28 cellular contexts compared by ENCODE assay signal in genomic region chr18:76483780-76484179, GRCh38. TPM values are rescaled to one million over a fixed set of nuclear protein-coding genes. Genes with fewer than 3 reads are reported as not detected.
DNase-seq lines count a peak whose midpoint lies in the region; ATAC-seq, FAIRE-seq and TF ChIP-seq lines count a peak whose summit lies in the region.
"Had no signal": no experiment of that assay in that cellular context is flagged by ENCODE, and none has a peak within 500 bp of the region (broad histone marks: within the 10 kb centered on the region; RNA-seq: fewer than 3 reads in every experiment).

No MANE protein-coding gene starts in this region.

- H3K4me3 ChIP-seq in GM12878: no peak overlapping the region
- no peak overlapping the region for H3K4me3 ChIP-seq in gastrocnemius medialis
- H3K4me3 ChIP-seq: adrenal gland, heart right ventricle had no signal

- 90% methylated on average over 10 of the region's 10 CpGs for WGBS in GM12878 (ENCODE audit: insufficient coverage, insufficient replicate concordance, low lambda C conversion rate, missing lambda C conversion rate)

- DNase-seq in GM12878 (ENCODE audit: low read depth, low spot score) (no peak), kidney tubule cell (ENCODE audit: low spot score) (peak; percentile 3), nephron progenitor cell (no peak), gastrocnemius medialis (no peak), HFFc6 (no peak)
- DNase-seq: activated CD4-positive, alpha-beta T cell treated with anti-CD3 and anti-CD28 coated beads, Interleukin-2, amount 50 U/mL, for 4 hours; activated naive CD4-positive, alpha-beta T cell treated with Interleukin-2 at 50 U/mL for 16 hours; activated T-cell treated with anti-CD3 and anti-CD28 coated beads, Interleukin-2, amount 50 U/mL, for 72 hours; adrenal gland; DMS 273 treated with DMSO at 0.1 percent for 48 hours; foreskin fibroblast; GOT3; heart right ventricle; kidney glomerular epithelial cell; NCI-H1092; NCI-H187; NCI-H2171; nucleus accumbens; OCI-M1; stimulated activated CD4-positive, alpha-beta T cell treated with anti-CD3 and anti-CD28 coated beads, Interleukin-1b, Interleukin-23, amount 100 ng/mL, for 48 hours; stimulated activated naive CD4-positive, alpha-beta T cell treated with Interleukin-2 at 50 U/mL for 16 hours; T-helper 2 cell had no signal

- TF ChIP-seq CTCF in GM12878 (IDR thresholded peaks at IDR 0.05 in 2 of 3, conservative IDR thresholded peaks at IDR 0.05 in 1 of 3; ENCODE audit: control insufficient read depth in 2 of 3, extremely low read depth in 1 of 3, insufficient read depth in 1 of 3, low read depth in 3 of 3, low read length in 3 of 3) (no peak), nephron progenitor cell (IDR thresholded peaks at IDR 0.05) (no peak), gastrocnemius medialis (IDR thresholded peaks at IDR 0.05 in 4 of 5, conservative IDR thresholded peaks at IDR 0.05 in 1 of 5) (no peak), HFFc6 (IDR thresholded peaks at IDR 0.05) (no peak)

- SMC1A ChIA-PET in GM12878 (lab: Charles Lee; ENCODE audit: uncharacterized antibody, unreplicated experiment): interaction anchor here (1.3 to 1.9 kb wide), 3 partner anchors 9 to 32 kb away, joined by 3 to 10 read pairs (median 6); no protein-coding TSS in a partner anchor

- H3K4me2 ChIP-seq in GM12878 (ENCODE audit: control insufficient read depth, insufficient read depth): no peak overlapping the region

- H3K4me1 ChIP-seq in GM12878 (ENCODE audit: control insufficient read depth, insufficient read depth, low read length) (peaks cover 30% of the 10 kb centered on the region), gastrocnemius medialis (peaks cover 24 to 32% of the 10 kb centered on the region in 2 donors)

- H3K27me3 ChIP-seq in GM12878 (replicated peaks in 1 of 2; ENCODE audit: control insufficient read depth in 2 of 2, insufficient read depth in 2 of 2, low read length in 1 of 2) (no peaks in the 10 kb centered on the region), gastrocnemius medialis (no peaks in the 10 kb centered on the region)
- H3K27me3 ChIP-seq: adrenal gland, heart right ventricle had no signal

- H4K20me1 ChIP-seq in GM12878 (ENCODE audit: control insufficient read depth, insufficient read depth): 0 out of 2 replicates have a peak, but pooled peaks cover 2% of the 10 kb centered on the region

- peaks cover 92% of the 10 kb centered on the region for H3K79me2 ChIP-seq in GM12878 (ENCODE audit: control insufficient read depth, insufficient read depth, low read length)

- TF ChIP-seq EP300 in GM12878 (IDR thresholded peaks at IDR 0.05; ENCODE audit: borderline replicate concordance in 1 of 2, control insufficient read depth in 1 of 2, low read depth in 2 of 2, low read length in 2 of 2): no peak

- in situ Hi-C loops in GM12878 (cut with MboI): no loop called here
- in situ Hi-C loops in gastrocnemius medialis (cut with MboI; ENCODE audit: low sequenced_read_pairs in 4 of 4): no loop called here

- TF ChIP-seq POLR2A in GM12878 (IDR thresholded peaks at IDR 0.05; ENCODE audit: low read depth, low read length) (no peak), gastrocnemius medialis (IDR thresholded peaks at IDR 0.05) (no peak)

- H3K4me1 Mint-ChIP-seq in nephron progenitor cell (peaks cover 98% of the 10 kb centered on the region), HFFc6 (ENCODE audit: low read depth) (peaks cover 59% of the 10 kb centered on the region)
- H3K4me1 Mint-ChIP-seq: central memory CD8-positive, alpha-beta T cell had no signal

- no peak for ATAC-seq in GM12878
- ATAC-seq in gastrocnemius medialis: peak; percentile 37 to 49
- ATAC-seq in HG03521 (IDR thresholded peaks at IDR 0.05; ENCODE audit: unreplicated experiment): no peak
- no peak for ATAC-seq in HG03342 (IDR thresholded peaks at IDR 0.05; ENCODE audit: unreplicated experiment)
- ATAC-seq: activated CD4-positive, CD25-positive, alpha-beta regulatory T cell treated with anti-CD3 and anti-CD28 coated beads, Interleukin-2, amount 50 U/mL, for 24 hours; activated T-cell treated with anti-CD3 and anti-CD28 coated beads, Interleukin-2, amount 50 U/mL, for 72 hours; SK-N-SH treated with all-trans-retinoic acid at 6 μM for 48 hours had no signal

- CTCF ChIA-PET in GM12878 (lab: Yijun Ruan, JAX): interaction anchor here (1.5 to 1.9 kb wide), 2 partner anchors 9 to 14 kb away, joined by 3 to 5 read pairs; no protein-coding TSS in a partner anchor

- FAIRE-seq in GM12878 (lab: Jason Lieb, UNC): no peak

- H2AFZ ChIP-seq in GM12878 (ENCODE audit: control insufficient read depth, low read depth, low read length): no peak overlapping the region

- intact Hi-C loops in GM12878 (cut with micrococcal nuclease; ENCODE audit: unreplicated experiment) (loop anchor here (10.0 kb wide), 1 partner anchor 1279 kb away; the partner anchor contains the start of gene PTGR3), gastrocnemius medialis (cut with DNase I; ENCODE audit: low total_unique reads) (no loop called here)

- POLR2A ChIA-PET in GM12878 (lab: Charles Lee): no interaction called here

- H3K27ac Mint-ChIP-seq in nephron progenitor cell (no peak overlapping the region), HFFc6 (no peak overlapping the region; the same call in 1 of the 2 replicates)
- H3K27ac Mint-ChIP-seq: activated T-cell treated with anti-CD3 and anti-CD28 coated beads, Interleukin-2, amount 50 U/mL, for 72 hours; B cell had no signal

- H3K9me3 ChIP-seq in GM12878 (replicated peaks; ENCODE audit: control insufficient read depth, insufficient read depth, low read length) (no peaks in the 10 kb centered on the region), gastrocnemius medialis (no peaks in the 10 kb centered on the region)
- H3K9me3 ChIP-seq: adrenal gland, heart right ventricle had no signal

- no peak for TF ChIP-seq RAD21 in GM12878 (IDR thresholded peaks at IDR 0.05; ENCODE audit: insufficient read depth, low read depth, low read length)

- H3K4me3 Mint-ChIP-seq in nephron progenitor cell (peak overlapping the region; percentile 60), HFFc6 (no peak overlapping the region)
- H3K4me3 Mint-ChIP-seq: activated T-cell treated with anti-CD3 and anti-CD28 coated beads, Interleukin-2, amount 50 U/mL, for 72 hours; B cell; central memory CD8-positive, alpha-beta T cell had no signal

- H3K36me3 ChIP-seq in GM12878 (ENCODE audit: control insufficient read depth in 2 of 2, insufficient read depth in 2 of 2, low read length in 1 of 2) (peaks cover 6 to 7% of the 10 kb centered on the region in 2 experiments; a peak in 2 of 4 replicates), gastrocnemius medialis (no peaks in the 10 kb centered on the region)
- H3K36me3 ChIP-seq: adrenal gland, heart right ventricle had no signal

- 0 out of 2 replicates have a peak overlapping the region, but pooled peaks have one; percentile 4 for H3K27ac ChIP-seq in GM12878 (ENCODE audit: control insufficient read depth, insufficient read depth)
- peak overlapping the region in 1 of 4 donors; percentile 31 for H3K27ac ChIP-seq in gastrocnemius medialis
- H3K27ac ChIP-seq: adrenal gland, heart right ventricle had no signal

- H3K27me3 Mint-ChIP-seq in nephron progenitor cell (ENCODE audit: low read depth, poor library complexity) (no peaks in the 10 kb centered on the region), HFFc6 (ENCODE audit: insufficient read depth) (peaks cover 2% of the 10 kb centered on the region; the same call in 1 of the 2 replicates)
- H3K27me3 Mint-ChIP-seq: B cell had no signal

- H3K9me3 Mint-ChIP-seq in nephron progenitor cell (no peaks in the 10 kb centered on the region), HFFc6 (no peaks in the 10 kb centered on the region)
- H3K9me3 Mint-ChIP-seq: activated T-cell treated with anti-CD3 and anti-CD28 coated beads, Interleukin-2, amount 50 U/mL, for 72 hours; central memory CD8-positive, alpha-beta T cell had no signal

- H3K9ac ChIP-seq in GM12878 (ENCODE audit: control insufficient read depth, insufficient read depth, low read length): no peak overlapping the region

- H3K36me3 Mint-ChIP-seq in nephron progenitor cell (ENCODE audit: low read depth) (peaks cover 51% of the 10 kb centered on the region), HFFc6 (ENCODE audit: low read depth) (peaks cover 22% of the 10 kb centered on the region)

- RAD21 ChIA-PET in GM12878 (lab: Charles Lee; ENCODE audit: unreplicated experiment): interaction anchor here (1.7 kb wide), 1 partner anchor 9 kb away, joined by 4 read pairs; no protein-coding TSS in a partner anchor

- no TSS peak for BruUV-seq in GM12878 (replicated peaks; lab: Mats Ljungman, UMichigan)

TF ChIP-seq in GM12878, 131 proteins besides CTCF, POLR2A, EP300 and RAD21 (continues in another document):
- TF ChIP-seq MEF2A (IDR thresholded peaks at IDR 0.05; ENCODE audit: insufficient read depth, low read depth, low read length) (no peak), MTA3 (IDR thresholded peaks at IDR 0.05; ENCODE audit: borderline replicate concordance, low read length) (no peak)

RNA-seq across cellular contexts. Expression of gene ZNF516, which starts 11.3 kb away (rescaled TPM):
- 64.3 and 64.4 TPM in 2 replicates for total RNA-seq in GM12878 (2013; cell fraction: nucleolus; rRNA removed)
- total RNA-seq in GM12878 (2014; rRNA removed) (9.5 and 12.1 TPM in 2 replicates), GM12878 (2014; rRNA removed; fragmentation: Illumina TruSeq; extraction: Trizol) (6.8 and 6.9 TPM in 2 replicates), GM12878 (2021) (23.8 and 32.0 TPM in 2 replicates), gastrocnemius medialis (10 to 100 TPM in 3 of 4 donors, 1 to 10 TPM in 1; 8.4 to 19.3 (median 12.4) TPM)
- polyA plus RNA-seq in GM12878 (2011; ENCODE audit: low read depth): 7.3 TPM
- polyA plus RNA-seq in GM12878 (2011; rRNA removed) (8.7 and 9.0 TPM in 2 replicates), GM12878 (2014; fragmentation: Illumina TruSeq; extraction: Trizol) (3.9 and 4.7 TPM in 2 replicates), GM12878 (2014; fragmentation: Nextera tagmentation; extraction: Ambion mirVana) (1 to 10 TPM; 2.0 to 4.2 TPM), GM12878 (2014; rRNA removed) (9.8 and 10.4 TPM in 2 replicates), GM12878 (2016; fragmentation: Nextera tagmentation; extraction: Ambion mirVana) (1 to 10 TPM; 8.2 to 8.3 TPM)
- polyA plus RNA-seq in GM12878 (2011; cell fraction: cytosol; rRNA removed): 5.5 and 6.0 TPM in 2 replicates
- 21.3 and 23.9 TPM in 2 replicates for polyA plus RNA-seq in GM12878 (2011; cell fraction: nucleus; rRNA removed)
- 11.5 and 14.1 TPM in 2 replicates for polyA plus RNA-seq in GM12878 (2012)
- 6.5 and 11.3 TPM in 2 replicates for polyA minus RNA-seq in GM12878 (2011; rRNA and poly(A)+ RNA removed)
- 6.0 and 11.0 TPM in 2 replicates for polyA minus RNA-seq in GM12878 (2011; cell fraction: cytosol; rRNA and poly(A)+ RNA removed)
- 22.1 and 30.9 TPM in 2 replicates for polyA minus RNA-seq in GM12878 (2011; cell fraction: nucleus; rRNA and poly(A)+ RNA removed)
- total RNA-seq in HFFc6 (2021; fragmentation: NEBNext Ultra II Directional; extraction: Animal tissue kit (Norgen Biotek cat#: 25700)): 10 to 100 TPM; 34.6 to 52.2 (median 42.2) TPM

Comparison
In these comparisons a context has a peak if more than half of its experiments do, and no peak if none do; other contexts are left out.
1. ATAC-seq: peak in gastrocnemius medialis (2 of 2); none in GM12878 (single experiment), HG03521 (single experiment) and HG03342 (single experiment).